9 cellular contexts compared by ENCODE assay signal in the genomic region with DNA sequence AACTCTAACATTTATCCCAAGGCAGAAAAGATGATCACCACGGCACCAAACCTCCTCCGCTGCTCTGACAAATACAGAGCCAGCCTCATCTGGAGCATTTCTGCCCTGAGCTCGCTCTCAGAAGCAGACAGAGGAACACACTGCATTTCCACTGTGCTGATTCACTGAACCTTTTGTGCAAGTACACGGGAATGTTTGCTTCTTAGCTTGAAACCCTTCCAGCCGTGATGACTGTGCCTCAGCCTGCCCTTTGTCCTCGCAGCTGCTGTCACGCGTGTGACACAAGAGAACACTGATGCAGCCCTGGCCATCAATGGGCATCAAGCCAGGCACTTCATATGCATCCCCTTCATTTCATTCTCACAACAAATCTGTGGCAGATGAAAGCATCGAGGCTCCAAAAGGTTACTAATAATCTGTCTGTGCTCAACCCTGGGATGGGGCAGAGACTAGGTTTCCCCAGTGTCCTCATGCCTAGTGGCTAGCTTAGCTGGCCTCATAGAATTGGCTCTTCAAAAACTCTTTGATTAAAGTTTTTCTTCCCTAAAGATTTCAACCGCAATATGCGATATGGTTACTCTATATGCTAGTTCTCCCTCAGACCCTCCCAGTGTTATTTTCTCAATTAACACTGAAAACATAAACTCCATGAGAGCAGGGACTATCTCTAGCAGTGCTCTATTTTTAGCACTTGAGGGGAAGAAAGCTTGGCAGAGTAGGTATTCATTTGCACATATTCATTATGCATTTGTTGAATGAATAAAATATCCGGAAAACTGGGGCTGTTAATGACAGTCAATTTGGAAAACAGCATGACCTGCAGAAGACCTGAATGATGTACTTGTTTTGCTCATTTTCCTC. TPM values are rescaled to one million over a fixed set of nuclear protein-coding genes. Genes with fewer than 3 reads are reported as not detected.
A peak's percentile ranks its signal among the peaks of the same experiment; 100 is the strongest.
DNase-seq lines count a peak whose midpoint lies in the region; ATAC-seq and TF ChIP-seq lines count a peak whose summit lies in the region.
"Had no signal": no experiment of that assay in that cellular context is flagged by ENCODE, and none has a peak within 500 bp of the region (broad histone marks: within the 10 kb centered on the region; RNA-seq: fewer than 3 reads in every experiment).

No MANE protein-coding gene starts in this region.

- TF ChIP-seq CTCF in A673 (conservative IDR thresholded peaks at IDR 0.05; ENCODE audit: low read depth, low read length) (no peak), body of pancreas (IDR thresholded peaks at IDR 0.05) (no peak)

- intact Hi-C loops in A673 (cut with micrococcal nuclease; ENCODE audit: unreplicated experiment) = no loop called here
- intact Hi-C loops in body of pancreas (cut with DNase I) = no loop called here

- H3K9me3 ChIP-seq in A673 (ENCODE audit: low read depth, low read length, poor library complexity, severe bottlenecking) = no peaks in the 10 kb centered on the region
- no peaks in the 10 kb centered on the region for H3K9me3 ChIP-seq in body of pancreas

- H3K4me1 ChIP-seq in A673 (ENCODE audit: insufficient read depth, low read length, poor library complexity, severe bottlenecking) (peaks cover 18% of the 10 kb centered on the region), body of pancreas (peaks cover 12% of the 10 kb centered on the region)

- WGBS in body of pancreas, 2 donors = 32 to 43% methylated on average over 9 to 12 of the region's 12 CpGs

- no peaks in the 10 kb centered on the region for H3K36me3 ChIP-seq in A673 (ENCODE audit: insufficient read depth, low read length, poor library complexity, severe bottlenecking)
- no peaks in the 10 kb centered on the region for H3K36me3 ChIP-seq in body of pancreas (replicated peaks in 1 of 2; ENCODE audit: insufficient read depth in 1 of 2, low read depth in 2 of 2)

- H3K27ac ChIP-seq in A673 (ENCODE audit: low read depth, low read length, poor library complexity, severe bottlenecking) (no peak overlapping the region), body of pancreas (peak overlapping the region in 3 of 4 donors; percentile 3 to 45 (median 44)), substantia nigra (ENCODE audit: low read depth, low read length, poor library complexity, severe bottlenecking) (peak overlapping the region; percentile 91)

- POLR2A ChIA-PET in A673 (lab: Charles Lee; ENCODE audit: low non-redundant PET) = no interaction called here

- BruUV-seq in A673 (replicated peaks; lab: Mats Ljungman, UMichigan) = no TSS peak

- ATAC-seq in body of pancreas = peak; percentile 94

- H3K4me3 ChIP-seq in A673 (ENCODE audit: low read depth, low read length, poor library complexity, severe bottlenecking) (no peak overlapping the region), body of pancreas (no peak overlapping the region)

- peak in 1 of 3 donors; percentile 30 for TF ChIP-seq POLR2A in body of pancreas (IDR thresholded peaks at IDR 0.05)

- DNase-seq in A673 (ENCODE audit: low spot score) = peak; percentile 53
- DNase-seq in LoVo (ENCODE audit: low spot score) = peak; percentile 45
- peak; percentile 54 to 74 (median 68) for DNase-seq in body of pancreas
- DNase-seq in islet precursor cell = peak; percentile 83
- peak in 48 of 49 donors; percentile 22 to 92 (median 75) for DNase-seq in substantia nigra (lab: John Stamatoyannopoulos, UW)
- DNase-seq in NCI-H2107 (lab: John Stamatoyannopoulos, UW) = no peak
- DNase-seq in SW 1271 (lab: John Stamatoyannopoulos, UW) = no peak
- no peak for DNase-seq in activated CD4-positive, alpha-beta T cell treated with anti-CD3 and anti-CD28 coated beads for 48 hours
- DNase-seq: DND-41 had no signal

- H3K27me3 ChIP-seq in A673 (replicated peaks; ENCODE audit: insufficient read depth, low read depth, low read length, poor library complexity) (no peaks in the 10 kb centered on the region), body of pancreas (no peaks in the 10 kb centered on the region)

- CTCF ChIA-PET in A673 (lab: Charles Lee) = no interaction called here

RNA-seq across cellular contexts. Expression of a gene that starts 7.3 kb away (rescaled TPM):
- total RNA-seq in A673 (2021) (3.8 and 5.2 TPM in 2 replicates), body of pancreas (10 to 100 TPM; 10.9 to 16.1 TPM)

RNA-seq across cellular contexts. Expression of a gene that starts 42.8 kb away (rescaled TPM):
- total RNA-seq in A673 (2021) (2.4 and 2.6 TPM in 2 replicates), body of pancreas (1 to 10 TPM; 3.3 to 5.7 TPM)

Comparison
In these comparisons a context has a peak if more than half of its experiments do, and no peak if none do; other contexts are left out.
1. DNase-seq: peak in A673 (single experiment), LoVo (single experiment), body of pancreas (4 of 4), islet precursor cell (single experiment) and substantia nigra (48 of 49); none in NCI-H2107 (single experiment), SW 1271 (0 of 2) and activated CD4-positive, alpha-beta T cell treated with anti-CD3 and anti-CD28 coated beads for 48 hours (single experiment).